Comparison of ENCODE assay signal across 20 cellular contexts in the genomic region with DNA sequence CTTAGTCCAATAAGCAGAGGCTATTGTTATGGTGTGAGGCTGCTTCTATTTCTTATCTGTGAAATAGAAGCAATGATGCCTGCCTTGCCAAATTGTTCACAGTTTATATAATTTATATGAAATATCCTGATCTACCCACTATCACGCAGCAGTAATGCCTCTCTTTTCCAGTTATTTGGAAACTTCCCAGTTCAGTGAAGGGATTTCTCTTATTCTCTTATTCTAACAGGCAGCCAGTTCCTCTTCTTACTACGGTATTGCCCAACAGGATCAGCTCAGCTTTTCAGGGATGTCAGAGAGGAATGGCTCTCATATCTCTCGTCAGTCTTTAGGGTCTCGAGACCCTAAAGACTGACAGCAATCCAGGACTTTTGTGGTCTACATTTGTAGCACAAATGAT.
DNase-seq lines count a peak whose midpoint lies in the region; ATAC-seq and TF ChIP-seq lines count a peak whose summit lies in the region.
"Had no signal": no experiment of that assay in that cellular context is flagged by ENCODE, and none has a peak within 500 bp of the region (broad histone marks: within the 10 kb centered on the region; RNA-seq: fewer than 3 reads in every experiment).

No MANE protein-coding gene starts in this region.

- TF ChIP-seq CTCF in fibroblast of the aortic adventitia (IDR thresholded peaks at IDR 0.05; ENCODE audit: insufficient read depth, low read length) = no peak

- in situ Hi-C loops in GM23248 (cut with MboI) = no loop called here

- no peaks in the 10 kb centered on the region for H3K79me2 ChIP-seq in GM23248 (ENCODE audit: insufficient read depth)

- H3K36me3 ChIP-seq in GM23248 (ENCODE audit: low read depth) = no peaks in the 10 kb centered on the region
- no peaks in the 10 kb centered on the region for H3K36me3 ChIP-seq in adipocyte (ENCODE audit: control insufficient read depth, insufficient read depth, low read length, severe bottlenecking)
- H3K36me3 ChIP-seq: SJCRH30 had no signal

- H3K4me3 ChIP-seq in GM23248 = no peak overlapping the region
- peak overlapping the region; percentile 51 for H3K4me3 ChIP-seq in adipocyte (ENCODE audit: low read length)
- no peak overlapping the region for H3K4me3 ChIP-seq in fibroblast of the aortic adventitia (ENCODE audit: low read depth, low read length)
- H3K4me3 ChIP-seq: SJCRH30 had no signal

- H3K4me1 ChIP-seq in GM23248 (ENCODE audit: insufficient read depth) (peaks cover 61% of the 10 kb centered on the region), adipocyte (ENCODE audit: control insufficient read depth, insufficient read depth, low read length) (peaks cover 65% of the 10 kb centered on the region)

- peak; percentile 48 for DNase-seq in GM23248
- peak; percentile 44 for DNase-seq in adipocyte (ENCODE audit: low read depth)
- peak; percentile 60 for DNase-seq in fibroblast of the aortic adventitia (ENCODE audit: low read depth)
- DNase-seq in sciatic nerve (ENCODE audit: low spot score) = no peak
- DNase-seq in DMS153 (lab: John Stamatoyannopoulos, UW) = no peak
- no peak for DNase-seq in NCI-H1048 (lab: John Stamatoyannopoulos, UW)
- DNase-seq: CD4-positive, CD25-positive, alpha-beta regulatory T cell; DMS79; H9; IMR-90; Kasumi-1; MM.1S; NCI-H1930; NCI-H2171 treated with DMSO at 0.1 percent for 48 hours; NCI-H446 treated with DMSO at 0.1 percent for 48 hours; NCI-H774; PC-3; SJCRH30 had no signal

- H4K20me1 ChIP-seq in GM23248 (ENCODE audit: insufficient read depth) = no peaks in the 10 kb centered on the region

- H3K27me3 ChIP-seq in GM23248 (replicated peaks; ENCODE audit: insufficient read depth) (no peaks in the 10 kb centered on the region), adipocyte (replicated peaks; ENCODE audit: control insufficient read depth, insufficient read depth, low read length) (no peaks in the 10 kb centered on the region)
- H3K27me3 ChIP-seq: SJCRH30 had no signal

- 44 to 57% methylated on average over 4 of the region's 4 CpGs for WGBS in GM23248 (ENCODE audit: low coverage in 1 of 2, low lambda C conversion rate in 2 of 2, missing lambda C conversion rate in 2 of 2), 2 experiments

- peak overlapping the region; percentile 65 for H3K27ac ChIP-seq in GM23248
- H3K27ac ChIP-seq: RWPE1, SJCRH30 had no signal

- H3K9me2 ChIP-seq in GM23248 (ENCODE audit: insufficient read depth) = no peaks in the 10 kb centered on the region

- ATAC-seq in sciatic nerve (peak; percentile 56), HG03108 (IDR thresholded peaks at IDR 0.05; ENCODE audit: unreplicated experiment) (no peak)
- ATAC-seq: PC-3 had no signal

- intact Hi-C loops in sciatic nerve (cut with DNase I) = no loop called here

- H3K9me3 ChIP-seq in GM23248 (ENCODE audit: low read depth) (no peaks in the 10 kb centered on the region), adipocyte (ENCODE audit: control insufficient read depth, low read length) (no peaks in the 10 kb centered on the region)
- H3K9me3 ChIP-seq: SJCRH30 had no signal

- H3K4me2 ChIP-seq in GM23248 (ENCODE audit: unreplicated experiment) = peak overlapping the region; percentile 45

- H3F3A ChIP-seq in GM23248 (ENCODE audit: insufficient read depth) = peaks cover 37% of the 10 kb centered on the region

- peak overlapping the region; percentile 23; the same call in 1 of the 2 replicates for H2AFZ ChIP-seq in GM23248

- H3K9ac ChIP-seq in GM23248 = peak overlapping the region; percentile 37
- H3K9ac ChIP-seq in adipocyte (ENCODE audit: low read length) = no peak overlapping the region

Comparison
In these comparisons a context has a peak if more than half of its experiments do, and no peak if none do; other contexts are left out.
1. DNase-seq: peak in GM23248 (single experiment), adipocyte (single experiment) and fibroblast of the aortic adventitia (single experiment); none in sciatic nerve (single experiment), DMS153 (single experiment) and NCI-H1048 (single experiment).